Comparison of ENCODE assay signal across 8 cellular contexts in the genomic region with DNA sequence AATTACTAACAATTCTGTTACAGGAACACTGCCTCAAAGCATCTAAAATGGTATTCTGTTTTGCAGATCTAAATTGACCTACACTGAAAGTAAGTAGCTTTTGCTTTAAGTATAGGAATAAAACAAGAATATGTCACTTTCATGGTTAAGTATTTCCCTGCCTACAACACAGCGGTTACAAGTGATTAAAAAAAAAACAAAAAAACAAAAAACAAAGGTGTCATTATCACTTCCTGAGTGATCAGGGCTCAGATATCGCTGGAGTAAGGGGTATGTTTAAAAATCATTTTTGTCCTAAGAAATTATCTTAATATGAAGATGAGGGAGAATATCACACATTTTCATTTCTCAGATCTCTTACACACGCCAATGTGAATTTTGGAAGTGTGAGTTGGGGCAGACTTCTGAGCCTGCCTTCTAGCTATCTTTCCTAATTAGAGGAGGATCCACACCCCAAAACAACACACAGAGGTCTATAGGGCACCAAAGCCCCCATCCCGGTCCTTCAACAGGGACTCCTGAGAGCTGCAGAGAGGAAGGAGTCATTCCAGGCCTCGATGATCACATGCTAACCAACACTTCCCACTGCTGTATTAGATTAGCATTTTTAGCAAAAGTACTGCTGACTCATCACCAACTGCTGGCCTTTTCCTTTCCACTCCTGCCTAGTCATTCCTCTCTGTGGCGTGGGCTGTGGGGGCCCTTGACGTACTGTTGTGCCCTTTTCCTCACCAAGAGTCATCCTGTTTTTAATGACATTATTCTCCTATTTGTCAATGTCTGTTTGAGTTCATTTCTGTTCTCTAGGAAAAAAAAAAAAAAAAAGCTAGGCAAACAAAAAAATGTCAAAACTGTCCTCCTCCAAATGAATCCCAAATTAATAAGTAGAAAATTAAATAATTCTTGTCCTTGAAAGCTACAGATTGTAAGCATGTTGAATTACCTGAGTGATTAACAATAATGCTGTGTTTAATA. TPM values are rescaled to one million over a fixed set of nuclear protein-coding genes. Genes with fewer than 3 reads are reported as not detected.
DNase-seq lines count a peak whose midpoint lies in the region; ATAC-seq and TF ChIP-seq lines count a peak whose summit lies in the region.

No MANE protein-coding gene starts in this region.

- H2AFZ ChIP-seq in ACC112 (ENCODE audit: low read length, unreplicated experiment), result peak overlapping the region; percentile 55

- H3K27me3 Mint-ChIP-seq in activated CD4-positive, alpha-beta T cell treated with anti-CD3 and anti-CD28 coated beads, Interleukin-2, amount 10 ng/mL, durations not matched to agents 7 days and 5 days, result no peaks in the 10 kb centered on the region
- H3K27me3 Mint-ChIP-seq in nephron progenitor cell (ENCODE audit: low read depth, poor library complexity), result no peaks in the 10 kb centered on the region

- intact Hi-C loops in testis (cut with DNase I; ENCODE audit: low total_unique reads), result no loop called here

- H3K27ac Mint-ChIP-seq in activated CD4-positive, alpha-beta T cell treated with anti-CD3 and anti-CD28 coated beads, Interleukin-2, amount 10 ng/mL, durations not matched to agents 7 days and 5 days, result peak overlapping the region; percentile 48
- peak overlapping the region; percentile 54 for H3K27ac Mint-ChIP-seq in nephron progenitor cell

- H3K4me3 ChIP-seq in ACC112 (ENCODE audit: low read depth, low read length) (no peak overlapping the region), testis (no peak overlapping the region)

- peaks cover 9% of the 10 kb centered on the region for H3K36me3 Mint-ChIP-seq in activated CD4-positive, alpha-beta T cell treated with anti-CD3 and anti-CD28 coated beads, Interleukin-2, amount 10 ng/mL, durations not matched to agents 7 days and 5 days (ENCODE audit: low read depth)
- peaks cover 51% of the 10 kb centered on the region for H3K36me3 Mint-ChIP-seq in nephron progenitor cell (ENCODE audit: low read depth)

- no peak for TF ChIP-seq CTCF in nephron progenitor cell (IDR thresholded peaks at IDR 0.05)
- no peak for TF ChIP-seq CTCF in testis (IDR thresholded peaks at IDR 0.05)

- POLR2A ChIA-PET in activated CD4-positive, alpha-beta T cell treated with anti-CD3 and anti-CD28 coated beads, Interleukin-2, amount 10 ng/mL, durations not matched to agents 7 days and 5 days (lab: Charles Lee), result interaction anchor here (0.5 to 0.6 kb wide), 3 partner anchors 27 to 31 kb away, joined by 4 to 5 read pairs (median 5); no protein-coding TSS in a partner anchor

- 56 to 63% methylated on average over 7 of the region's 7 CpGs for WGBS in testis, 2 donors

- H3K9me3 ChIP-seq in testis, result no peaks in the 10 kb centered on the region

- DNase-seq in activated CD4-positive, alpha-beta T cell treated with anti-CD3 and anti-CD28 coated beads, Interleukin-2, amount 10 ng/mL, durations not matched to agents 7 days and 5 days, result peak; percentile 6
- DNase-seq in epithelial cell of prostate (ENCODE audit: low read depth, low spot score) (peak; percentile 49), nephron progenitor cell (no peak), testis (peak; percentile 34), NCI-H1694 treated with DMSO at 0.1 percent for 48 hours (lab: John Stamatoyannopoulos, UW) (no peak)

- peaks cover 12% of the 10 kb centered on the region for H3K36me3 ChIP-seq in ACC112 (ENCODE audit: insufficient read depth, low read length)
- H3K36me3 ChIP-seq in testis (ENCODE audit: low read depth, missing control alignments), result no peaks in the 10 kb centered on the region

- no peaks in the 10 kb centered on the region for H3K27me3 ChIP-seq in ACC112 (ENCODE audit: insufficient read depth, low read length)
- no peaks in the 10 kb centered on the region for H3K27me3 ChIP-seq in testis

- no peak for TF ChIP-seq POLR2A in testis (IDR thresholded peaks at IDR 0.05)

- H3K27ac ChIP-seq in ACC112 (ENCODE audit: low read depth, low read length), result peak overlapping the region; percentile 91
- peak overlapping the region; percentile 11 for H3K27ac ChIP-seq in epithelial cell of prostate
- no peak overlapping the region for H3K27ac ChIP-seq in testis

- peaks cover 19% of the 10 kb centered on the region for H3K9me3 Mint-ChIP-seq in activated CD4-positive, alpha-beta T cell treated with anti-CD3 and anti-CD28 coated beads, Interleukin-2, amount 10 ng/mL, durations not matched to agents 7 days and 5 days
- H3K9me3 Mint-ChIP-seq in nephron progenitor cell, result peaks cover 36% of the 10 kb centered on the region

- peaks cover 15% of the 10 kb centered on the region for H3K4me1 Mint-ChIP-seq in activated CD4-positive, alpha-beta T cell treated with anti-CD3 and anti-CD28 coated beads, Interleukin-2, amount 10 ng/mL, durations not matched to agents 7 days and 5 days
- peaks cover 8% of the 10 kb centered on the region for H3K4me1 Mint-ChIP-seq in nephron progenitor cell

- peak; percentile 92 for ATAC-seq in GM18907 (IDR thresholded peaks at IDR 0.05; ENCODE audit: unreplicated experiment)
- peak; percentile 98 for ATAC-seq in HG03432 (IDR thresholded peaks at IDR 0.05; ENCODE audit: unreplicated experiment)

- H3K4me1 ChIP-seq in ACC112 (ENCODE audit: control insufficient read depth, insufficient read depth, low read length, unreplicated experiment) (peaks cover 17% of the 10 kb centered on the region), testis (no peaks in the 10 kb centered on the region)

- CTCF ChIA-PET in activated CD4-positive, alpha-beta T cell treated with anti-CD3 and anti-CD28 coated beads, Interleukin-2, amount 10 ng/mL, durations not matched to agents 7 days and 5 days (lab: Charles Lee), result interaction anchor here (1.4 kb wide), 1 partner anchor 30 kb away, joined by 3 read pairs; no protein-coding TSS in a partner anchor

- H3K79me2 ChIP-seq in ACC112 (ENCODE audit: control insufficient read depth, insufficient read depth, low read length, unreplicated experiment), result no peaks in the 10 kb centered on the region

- no peak overlapping the region for H3K4me3 Mint-ChIP-seq in activated CD4-positive, alpha-beta T cell treated with anti-CD3 and anti-CD28 coated beads, Interleukin-2, amount 10 ng/mL, durations not matched to agents 7 days and 5 days
- no peak overlapping the region for H3K4me3 Mint-ChIP-seq in nephron progenitor cell

RNA-seq across cellular contexts. Expression of gene PRTFDC1, which starts 31.2 kb away (rescaled TPM):
- under 1 TPM; 0.27 to 0.46 TPM for total RNA-seq in activated CD4-positive, alpha-beta T cell treated with anti-CD3 and anti-CD28 coated beads, Interleukin-2, amount 10 ng/mL, durations not matched to agents 7 days and 5 days
- 1 to 10 TPM; 1.2 to 2.7 TPM for total RNA-seq in testis
- polyA plus RNA-seq in testis (ENCODE audit: insufficient read depth, low read depth, low replicate concordance), result 3.5 TPM

Comparison
In these comparisons a context has a peak if more than half of its experiments do, and no peak if none do; other contexts are left out.
1. H3K27ac ChIP-seq: peak in ACC112 (single experiment) and epithelial cell of prostate (single experiment); none in testis (0 of 2).
2. DNase-seq: peak in activated CD4-positive, alpha-beta T cell treated with anti-CD3 and anti-CD28 coated beads, Interleukin-2, amount 10 ng/mL, durations not matched to agents 7 days and 5 days (single experiment), epithelial cell of prostate (single experiment) and testis (single experiment); none in nephron progenitor cell (single experiment) and NCI-H1694 treated with DMSO at 0.1 percent for 48 hours (single experiment).